20 cellular contexts compared by ENCODE assay signal in the genomic region with DNA sequence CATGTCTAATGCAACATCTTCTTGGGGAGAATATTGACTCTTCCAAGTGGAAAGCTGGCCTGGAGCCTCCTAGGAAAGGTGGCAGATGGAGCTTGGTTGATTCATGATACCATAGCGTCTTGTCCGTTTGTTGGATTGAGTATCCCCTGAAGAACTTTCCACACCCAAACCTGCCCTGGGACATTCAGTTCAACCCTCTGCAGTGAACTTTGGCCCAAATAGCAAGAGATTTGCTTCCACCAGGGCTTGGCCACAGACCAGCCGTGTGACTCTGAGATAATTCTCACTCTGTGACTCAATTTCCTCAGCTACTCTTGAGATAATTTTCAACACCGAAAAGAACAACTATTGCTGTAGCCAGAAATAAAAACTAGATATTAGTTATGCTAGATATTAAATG.
A peak's percentile ranks its signal among the peaks of the same experiment; 100 is the strongest.
DNase-seq lines count a peak whose midpoint lies in the region; ATAC-seq, FAIRE-seq and TF ChIP-seq lines count a peak whose summit lies in the region.
"Had no signal": no experiment of that assay in that cellular context is flagged by ENCODE, and none has a peak within 500 bp of the region (broad histone marks: within the 10 kb centered on the region; RNA-seq: fewer than 3 reads in every experiment).

No MANE protein-coding gene starts in this region.

- H3K36me3 ChIP-seq in bronchial epithelial cell (ENCODE audit: control insufficient read depth, insufficient read depth, low read length), result no peaks in the 10 kb centered on the region
- H3K36me3 ChIP-seq: upper lobe of left lung had no signal

- H3K27me3 Mint-ChIP-seq in natural killer cell (ENCODE audit: low read depth in 2 of 2), result peaks cover 0 to 5% of the 10 kb centered on the region in 2 donors
- peaks cover 7% of the 10 kb centered on the region for H3K27me3 Mint-ChIP-seq in activated naive CD8-positive, alpha-beta T cell treated with anti-CD3 and anti-CD28 coated beads for 36 hours
- peaks cover 6% of the 10 kb centered on the region for H3K27me3 Mint-ChIP-seq in activated T-helper 1 cell treated with anti-CD3 and anti-CD28 coated beads, Interleukin-12 subunit alpha, Interleukin-12 subunit beta, Interleukin-2, Interleukin-4 antibody, amounts not matched to agents 30 ng/mL and 10 ng/mL and 1 ng/mL, durations not matched to agents 14 hours and 24 hours and 36 hours (ENCODE audit: insufficient read depth)

- H3K4me1 Mint-ChIP-seq in natural killer cell, result peaks cover 63 to 69% of the 10 kb centered on the region in 2 donors
- peaks cover 3% of the 10 kb centered on the region for H3K4me1 Mint-ChIP-seq in activated naive CD8-positive, alpha-beta T cell treated with anti-CD3 and anti-CD28 coated beads for 36 hours
- peaks cover 29% of the 10 kb centered on the region for H3K4me1 Mint-ChIP-seq in activated T-helper 1 cell treated with anti-CD3 and anti-CD28 coated beads, Interleukin-12 subunit alpha, Interleukin-12 subunit beta, Interleukin-2, Interleukin-4 antibody, amounts not matched to agents 30 ng/mL and 10 ng/mL and 1 ng/mL, durations not matched to agents 14 hours and 24 hours and 36 hours (ENCODE audit: low read depth)

- DNase-seq in AG10803 (ENCODE audit: low read depth), result peak; percentile 30
- DNase-seq in bronchial epithelial cell (ENCODE audit: low read depth), result peak; percentile 38
- DNase-seq in left cardiac atrium, result peak; percentile 43
- DNase-seq in natural killer cell, result peak; percentile 25
- no peak for DNase-seq in activated naive CD8-positive, alpha-beta T cell treated with anti-CD3 and anti-CD28 coated beads for 36 hours
- no peak for DNase-seq in activated T-helper 1 cell treated with anti-CD3 and anti-CD28 coated beads, Interleukin-12 subunit alpha, Interleukin-12 subunit beta, Interleukin-2, Interleukin-4 antibody, amounts not matched to agents 30 ng/mL and 10 ng/mL and 1 ng/mL, durations not matched to agents 14 hours and 24 hours and 36 hours (ENCODE audit: low spot score)
- no peak for DNase-seq in activated CD4-positive, alpha-beta T cell treated with anti-CD3 and anti-CD28 coated beads, Interleukin-2, amount 50 U/mL, for 1 hour
- DNase-seq in T-helper 1 cell, result no peak
- DNase-seq: activated CD8-positive, alpha-beta memory T cell treated with anti-CD3 and anti-CD28 coated beads, Interleukin-2, amount 50 U/mL, for 4 hours; activated effector memory CD4-positive, alpha-beta T cell treated with anti-CD3 and anti-CD28 coated beads, Interleukin-2, amount 50 U/mL, for 16 hours; amygdala; NCI-H1105; NCI-H2171 treated with DMSO at 0.1 percent for 48 hours; NCI-H774; stimulated activated naive CD4-positive, alpha-beta T cell treated with Interleukin-2 at 50 U/mL for 16 hours had no signal

- intact Hi-C loops in left cardiac atrium (cut with DNase I) (no loop called here), natural killer cell (cut with micrococcal nuclease) (loop anchor here (2.0 to 10.0 kb wide), 2 partner anchors 108 to 860 kb away; partner anchors contain the start of gene RAD23B)
- intact Hi-C loops in activated T-helper 1 cell treated with anti-CD3 and anti-CD28 coated beads, Interleukin-12 subunit alpha, Interleukin-12 subunit beta, Interleukin-2, Interleukin-4 antibody, amounts not matched to agents 30 ng/mL and 10 ng/mL and 1 ng/mL, durations not matched to agents 14 hours and 24 hours and 36 hours (cut with micrococcal nuclease), result no loop called here

- FAIRE-seq in bronchial epithelial cell (lab: Jason Lieb, UNC), result no peak
- FAIRE-seq: colon, GM12892 had no signal

- no peaks in the 10 kb centered on the region for H3K9me3 Mint-ChIP-seq in natural killer cell
- no peaks in the 10 kb centered on the region for H3K9me3 Mint-ChIP-seq in activated naive CD8-positive, alpha-beta T cell treated with anti-CD3 and anti-CD28 coated beads for 36 hours
- H3K9me3 Mint-ChIP-seq in activated T-helper 1 cell treated with anti-CD3 and anti-CD28 coated beads, Interleukin-12 subunit alpha, Interleukin-12 subunit beta, Interleukin-2, Interleukin-4 antibody, amounts not matched to agents 30 ng/mL and 10 ng/mL and 1 ng/mL, durations not matched to agents 14 hours and 24 hours and 36 hours, result no peaks in the 10 kb centered on the region
- H3K9me3 Mint-ChIP-seq: nephron had no signal

- no peak overlapping the region for H3K4me3 ChIP-seq in AG10803 (ENCODE audit: low read length)
- H3K4me3 ChIP-seq in bronchial epithelial cell (ENCODE audit: low read depth, low read length), result no peak overlapping the region
- H3K4me3 ChIP-seq: upper lobe of left lung had no signal

- peak overlapping the region; percentile 67 for H3K4me3 Mint-ChIP-seq in natural killer cell
- no peak overlapping the region for H3K4me3 Mint-ChIP-seq in activated naive CD8-positive, alpha-beta T cell treated with anti-CD3 and anti-CD28 coated beads for 36 hours
- no peak overlapping the region for H3K4me3 Mint-ChIP-seq in activated T-helper 1 cell treated with anti-CD3 and anti-CD28 coated beads, Interleukin-12 subunit alpha, Interleukin-12 subunit beta, Interleukin-2, Interleukin-4 antibody, amounts not matched to agents 30 ng/mL and 10 ng/mL and 1 ng/mL, durations not matched to agents 14 hours and 24 hours and 36 hours
- H3K4me3 Mint-ChIP-seq: nephron had no signal

- TF ChIP-seq CTCF in AG10803 (conservative IDR thresholded peaks at IDR 0.05; ENCODE audit: low read length), result no peak
- no peak for TF ChIP-seq CTCF in bronchial epithelial cell (IDR thresholded peaks at IDR 0.05; ENCODE audit: insufficient read depth, low read length, severe bottlenecking)
- no peak for TF ChIP-seq CTCF in natural killer cell (IDR thresholded peaks at IDR 0.05)

- no peaks in the 10 kb centered on the region for H3K27me3 ChIP-seq in bronchial epithelial cell (ENCODE audit: control insufficient read depth, insufficient read depth, low read length)
- H3K27me3 ChIP-seq: upper lobe of left lung had no signal

- peak overlapping the region; percentile 87 to 93 for H3K27ac Mint-ChIP-seq in natural killer cell
- H3K27ac Mint-ChIP-seq in activated naive CD8-positive, alpha-beta T cell treated with anti-CD3 and anti-CD28 coated beads for 36 hours, result no peak overlapping the region
- no peak overlapping the region for H3K27ac Mint-ChIP-seq in activated T-helper 1 cell treated with anti-CD3 and anti-CD28 coated beads, Interleukin-12 subunit alpha, Interleukin-12 subunit beta, Interleukin-2, Interleukin-4 antibody, amounts not matched to agents 30 ng/mL and 10 ng/mL and 1 ng/mL, durations not matched to agents 14 hours and 24 hours and 36 hours
- H3K27ac Mint-ChIP-seq: nephron had no signal

- H3K36me3 Mint-ChIP-seq in natural killer cell, result no peaks in the 10 kb centered on the region
- no peaks in the 10 kb centered on the region for H3K36me3 Mint-ChIP-seq in activated naive CD8-positive, alpha-beta T cell treated with anti-CD3 and anti-CD28 coated beads for 36 hours
- no peaks in the 10 kb centered on the region for H3K36me3 Mint-ChIP-seq in activated T-helper 1 cell treated with anti-CD3 and anti-CD28 coated beads, Interleukin-12 subunit alpha, Interleukin-12 subunit beta, Interleukin-2, Interleukin-4 antibody, amounts not matched to agents 30 ng/mL and 10 ng/mL and 1 ng/mL, durations not matched to agents 14 hours and 24 hours and 36 hours (ENCODE audit: low read depth)

- ATAC-seq in left cardiac atrium (peak in 1 of 2 donors; percentile 56), natural killer cell (peak; percentile 46 to 61 (median 46))
- ATAC-seq: Panc1 had no signal

Comparison
In these comparisons a context has a peak if more than half of its experiments do, and no peak if none do; other contexts are left out.
1. DNase-seq: peak in AG10803 (single experiment), bronchial epithelial cell (single experiment), left cardiac atrium (single experiment) and natural killer cell (single experiment); none in activated naive CD8-positive, alpha-beta T cell treated with anti-CD3 and anti-CD28 coated beads for 36 hours (single experiment), activated T-helper 1 cell treated with anti-CD3 and anti-CD28 coated beads, Interleukin-12 subunit alpha, Interleukin-12 subunit beta, Interleukin-2, Interleukin-4 antibody, amounts not matched to agents 30 ng/mL and 10 ng/mL and 1 ng/mL, durations not matched to agents 14 hours and 24 hours and 36 hours (single experiment), activated CD4-positive, alpha-beta T cell treated with anti-CD3 and anti-CD28 coated beads, Interleukin-2, amount 50 U/mL, for 1 hour (single experiment) and T-helper 1 cell (0 of 5).
2. H3K27ac Mint-ChIP-seq: peak in natural killer cell (2 of 2); none in activated naive CD8-positive, alpha-beta T cell treated with anti-CD3 and anti-CD28 coated beads for 36 hours (single experiment) and activated T-helper 1 cell treated with anti-CD3 and anti-CD28 coated beads, Interleukin-12 subunit alpha, Interleukin-12 subunit beta, Interleukin-2, Interleukin-4 antibody, amounts not matched to agents 30 ng/mL and 10 ng/mL and 1 ng/mL, durations not matched to agents 14 hours and 24 hours and 36 hours (single experiment).